8 cellular contexts compared by ENCODE assay signal in genomic region chr13:95834134-95834765, GRCh38.
DNase-seq lines count a peak whose midpoint lies in the region; ATAC-seq and TF ChIP-seq lines count a peak whose summit lies in the region.

No MANE protein-coding gene starts in this region.

- ATAC-seq in GM21528 (IDR thresholded peaks at IDR 0.05; ENCODE audit: low FRiP score, unreplicated experiment) (peak; percentile 87), RWPE2 (ENCODE audit: low read depth) (peak; percentile 73), gastroesophageal sphincter (peak; percentile 36)

- TF ChIP-seq POLR2A in gastroesophageal sphincter (IDR thresholded peaks at IDR 0.05) (no peak), ovary (IDR thresholded peaks at IDR 0.05) (no peak), transverse colon (IDR thresholded peaks at IDR 0.05) (no peak)

- peak; percentile 98 for TF ChIP-seq CTCF in RWPE2 (IDR thresholded peaks at IDR 0.05; ENCODE audit: poor library complexity, severe bottlenecking)
- peak; percentile 77 to 90 (median 82) for TF ChIP-seq CTCF in gastroesophageal sphincter (IDR thresholded peaks at IDR 0.05)
- TF ChIP-seq CTCF in ovary (IDR thresholded peaks at IDR 0.05), result peak; percentile 68 to 82 (median 79)
- TF ChIP-seq CTCF in transverse colon (IDR thresholded peaks at IDR 0.05), result peak; percentile 89 to 92 (median 90)

- in situ Hi-C loops in transverse colon (cut with MboI; ENCODE audit: low pct_ligation_motif_present in 1 of 4, low pct_unique_long_range_greater_than_20kb in 1 of 4, low sequenced_read_pairs in 3 of 4), result loop anchor here (10.0 to 25.0 kb wide), 6 partner anchors 199 to 299 kb away; no protein-coding TSS in a partner anchor

- DNase-seq in DMS79 (lab: John Stamatoyannopoulos, UW) (peak; percentile 28), RWPE2 (ENCODE audit: low spot score) (no peak), ovary (peak; percentile 42 to 74 (median 70)), transverse colon (peak; percentile 64)
- peak; percentile 32 for DNase-seq in activated effector memory CD4-positive, alpha-beta T cell treated with Interleukin-2 at 50 U/mL for 16 hours

- intact Hi-C loops in ovary (cut with DNase I) (loop anchor here (2.0 to 10.0 kb wide), 3 partner anchors 199 to 213 kb away; no protein-coding TSS in a partner anchor), transverse colon (cut with DNase I; ENCODE audit: low total_unique reads) (loop anchor here (2.0 to 5.0 kb wide), 2 partner anchors 209 to 342 kb away; no protein-coding TSS in a partner anchor)

- H3K4me3 ChIP-seq in RWPE2 (ENCODE audit: severe bottlenecking) (no peak overlapping the region), gastroesophageal sphincter (no peak overlapping the region), ovary (no peak overlapping the region), transverse colon (no peak overlapping the region)

- H3K27ac ChIP-seq in RWPE2 (ENCODE audit: poor library complexity, severe bottlenecking) (no peak overlapping the region), gastroesophageal sphincter (no peak overlapping the region), ovary (no peak overlapping the region), transverse colon (no peak overlapping the region)

- 18 to 28% methylated on average over 3 of the region's 3 CpGs for WGBS in gastroesophageal sphincter (ENCODE audit: low coverage in 1 of 2), 2 donors
- 26 to 29% (median 28%) methylated on average over 3 of the region's 3 CpGs for WGBS in ovary, 3 donors
- 17 to 40% methylated on average over 2 to 3 of the region's 3 CpGs for whole genome bisulfite sequencing in transverse colon (ENCODE audit: low coverage in 1 of 2), 2 donors

- peaks cover 18% of the 10 kb centered on the region for H3K4me1 ChIP-seq in RWPE2 (ENCODE audit: insufficient read depth, poor library complexity, severe bottlenecking)
- peaks cover 0 to 8% (median 0%) of the 10 kb centered on the region in 3 donors for H3K4me1 ChIP-seq in gastroesophageal sphincter
- no peaks in the 10 kb centered on the region for H3K4me1 ChIP-seq in ovary (ENCODE audit: insufficient read depth)
- peaks cover 0 to 7% (median 4%) of the 10 kb centered on the region in 4 donors for H3K4me1 ChIP-seq in transverse colon

- TF ChIP-seq EP300 in Ishikawa (IDR thresholded peaks at IDR 0.05; ENCODE audit: borderline replicate concordance) (no peak), gastroesophageal sphincter (IDR thresholded peaks at IDR 0.05) (no peak), ovary (IDR thresholded peaks at IDR 0.05) (no peak), transverse colon (IDR thresholded peaks at IDR 0.05; ENCODE audit: low read depth) (no peak)

- H3K27me3 ChIP-seq in RWPE2 (ENCODE audit: insufficient read depth, poor library complexity, severe bottlenecking) (peaks cover 2% of the 10 kb centered on the region), gastroesophageal sphincter (no peaks in the 10 kb centered on the region), ovary (no peaks in the 10 kb centered on the region), transverse colon (no peaks in the 10 kb centered on the region)

- H3K36me3 ChIP-seq in RWPE2 (ENCODE audit: low read depth), result peaks cover 7% of the 10 kb centered on the region
- peaks cover 0 to 17% of the 10 kb centered on the region in 2 donors for H3K36me3 ChIP-seq in gastroesophageal sphincter
- H3K36me3 ChIP-seq in ovary, result no peaks in the 10 kb centered on the region
- no peaks in the 10 kb centered on the region for H3K36me3 ChIP-seq in transverse colon

- H3K9me3 ChIP-seq in RWPE2 (ENCODE audit: severe bottlenecking), result no peaks in the 10 kb centered on the region
- peaks cover 0 to 25% (median 0%) of the 10 kb centered on the region in 3 donors for H3K9me3 ChIP-seq in gastroesophageal sphincter
- H3K9me3 ChIP-seq in ovary, result no peaks in the 10 kb centered on the region
- peaks cover 4 to 9% of the 10 kb centered on the region in 2 donors for H3K9me3 ChIP-seq in transverse colon

- peak; percentile 89 for TF ChIP-seq RAD21 in Ishikawa (IDR thresholded peaks at IDR 0.05; ENCODE audit: low read depth)

TF ChIP-seq in Ishikawa, 13 proteins besides CTCF, POLR2A, EP300 and RAD21:
- TF ChIP-seq FOXM1 (IDR thresholded peaks at IDR 0.05; ENCODE audit: borderline replicate concordance, low read depth) (no peak), TAF1 (IDR thresholded peaks at IDR 0.05; ENCODE audit: low read depth) (no peak), ZBTB7A (IDR thresholded peaks at IDR 0.05; ENCODE audit: low read depth) (no peak), EGR1 (IDR thresholded peaks at IDR 0.05) (no peak)

Comparison
In these comparisons a context has a peak if more than half of its experiments do, and no peak if none do; other contexts are left out.
1. ATAC-seq: peak in every context shown above with its lines; median percentile 87 in GM21528; 73 in RWPE2; 36 in gastroesophageal sphincter.